In genomic region chr3:129343643-129344360, GRCh38 we compare ENCODE assay signal across 8 cellular contexts.
DNase-seq lines count a peak whose midpoint lies in the region; ATAC-seq lines count a peak whose summit lies in the region.

No MANE protein-coding gene starts in this region.

- DNase-seq in D341Med (ENCODE audit: low spot score) (peak; percentile 83), NCI-H226 (peak; percentile 14), adipocyte (ENCODE audit: low read depth) (peak; percentile 27), mesenteric fat pad (ENCODE audit: low spot score) (no peak)
- DNase-seq in stimulated activated CD4-positive, alpha-beta T cell treated with anti-CD3 and anti-CD28 coated beads, Interleukin-2, amount 100 ng/mL, for 48 hours: peak; percentile 7 to 29

- H3K9me3 ChIP-seq in adipocyte (ENCODE audit: control insufficient read depth, low read length) (no peaks in the 10 kb centered on the region), iPS-20b (ENCODE audit: insufficient read depth, low read depth, low read length) (no peaks in the 10 kb centered on the region)

- H3K27ac ChIP-seq in iPS-20b (ENCODE audit: low read length): no peak overlapping the region

- peak overlapping the region; percentile 50 for H3K4me3 ChIP-seq in adipocyte (ENCODE audit: low read length)
- H3K4me3 ChIP-seq in iPS-20b (ENCODE audit: low read length): peak overlapping the region; percentile 66

- no peaks in the 10 kb centered on the region for H3K36me3 ChIP-seq in adipocyte (ENCODE audit: control insufficient read depth, insufficient read depth, low read length, severe bottlenecking)
- no peaks in the 10 kb centered on the region for H3K36me3 ChIP-seq in iPS-20b (ENCODE audit: insufficient read depth, low read depth, low read length)

- no peak for ATAC-seq in HG02852 (IDR thresholded peaks at IDR 0.05; ENCODE audit: unreplicated experiment)
- no peak for ATAC-seq in GM21515 (IDR thresholded peaks at IDR 0.05; ENCODE audit: unreplicated experiment)

- peaks cover 17% of the 10 kb centered on the region for H3K27me3 ChIP-seq in adipocyte (replicated peaks; ENCODE audit: control insufficient read depth, insufficient read depth, low read length)
- no peaks in the 10 kb centered on the region; the same call in 1 of the 2 replicates for H3K27me3 ChIP-seq in iPS-20b (ENCODE audit: insufficient read depth, low read length)

- H3K9ac ChIP-seq in adipocyte (ENCODE audit: low read length): no peak overlapping the region
- H3K9ac ChIP-seq in iPS-20b (ENCODE audit: low read depth, low read length): no peak overlapping the region

- H3K4me1 ChIP-seq in adipocyte (ENCODE audit: control insufficient read depth, insufficient read depth, low read length) (peaks cover 11% of the 10 kb centered on the region), iPS-20b (ENCODE audit: insufficient read depth, low read length) (no peaks in the 10 kb centered on the region)
